ENCODE assay signal across 9 cellular contexts in the genomic region with DNA sequence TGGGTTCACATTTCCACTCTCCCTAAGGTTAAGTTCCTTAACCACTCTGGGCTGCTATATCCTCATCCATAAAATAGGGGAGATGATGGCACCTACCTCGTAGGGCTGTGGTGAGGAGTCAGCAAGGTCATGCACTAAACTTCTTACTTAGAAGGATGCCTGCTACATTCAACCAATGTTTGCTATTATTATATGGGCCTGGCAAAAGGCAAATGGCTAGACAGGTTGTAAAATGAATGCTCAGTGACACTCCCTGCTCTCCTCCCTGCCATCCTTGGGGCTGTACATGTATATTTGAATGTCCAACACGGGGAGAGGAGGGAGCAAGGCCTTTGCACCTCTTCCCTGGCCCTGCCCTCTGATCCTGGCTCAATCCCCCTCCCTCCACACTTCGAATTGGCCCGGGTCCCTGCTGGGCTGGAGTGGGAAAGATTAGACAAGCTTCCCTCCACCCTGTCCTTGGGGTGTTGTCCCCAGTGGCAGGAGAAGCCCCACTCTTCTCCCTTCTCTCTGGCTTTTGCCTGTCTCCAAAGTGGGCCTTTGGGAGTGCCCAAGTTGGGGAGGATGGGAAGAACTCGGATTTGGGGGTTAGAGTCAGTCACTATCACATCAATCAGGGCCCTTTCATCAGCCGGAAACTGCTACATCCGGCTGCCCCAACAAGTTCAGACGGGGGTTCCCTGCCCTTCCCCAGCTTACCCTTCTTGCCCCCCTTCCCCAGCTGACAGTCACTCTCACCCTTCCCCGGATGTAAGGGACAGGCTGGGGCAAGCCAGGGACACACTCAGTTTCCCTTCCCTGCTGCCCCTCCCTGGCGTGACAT. TPM values are rescaled to one million over a fixed set of nuclear protein-coding genes. Genes with fewer than 3 reads are reported as not detected.
A peak's percentile ranks its signal among the peaks of the same experiment; 100 is the strongest.
DNase-seq lines count a peak whose midpoint lies in the region; ATAC-seq and TF ChIP-seq lines count a peak whose summit lies in the region.
"Had no signal": no experiment of that assay in that cellular context is flagged by ENCODE, and none has a peak within 500 bp of the region (broad histone marks: within the 10 kb centered on the region; RNA-seq: fewer than 3 reads in every experiment).

No MANE protein-coding gene starts in this region.

- TF ChIP-seq EP300 in SK-N-SH (IDR thresholded peaks at IDR 0.05; ENCODE audit: borderline replicate concordance in 1 of 2, low read depth in 1 of 2, low read length in 1 of 2) = no peak

- no peaks in the 10 kb centered on the region for H3K9me2 ChIP-seq in SK-N-SH

- no peaks in the 10 kb centered on the region for H3K79me2 ChIP-seq in SK-N-SH (ENCODE audit: insufficient read depth)

- TF ChIP-seq CTCF in SK-N-SH (IDR thresholded peaks at IDR 0.05) = no peak

- no peak overlapping the region for H3K4me2 ChIP-seq in SK-N-SH

- no peak overlapping the region for H3K4me3 ChIP-seq in SK-N-SH (ENCODE audit: low read depth in 2 of 2, low read length in 1 of 2)

- peak; percentile 47 for DNase-seq in activated naive CD4-positive, alpha-beta T cell treated with anti-CD3 and anti-CD28 coated beads, Interleukin-2, amount 50 U/mL, for 16 hours
- DNase-seq in stimulated activated CD4-positive, alpha-beta T cell treated with anti-CD3 and anti-CD28 coated beads, Interleukin-4, amount 100 ng/mL, for 24 hours = peak; percentile 44
- DNase-seq in NCI-H2107 (lab: John Stamatoyannopoulos, UW) (no peak), DMS153 treated with DMSO at 0.1 percent for 48 hours (lab: John Stamatoyannopoulos, UW; ENCODE audit: unreplicated experiment) (no peak), dedifferentiated amniotic fluid mesenchymal stem cell (ENCODE audit: extremely low spot score) (no peak), SK-N-SH (no peak)
- DNase-seq: Kasumi-1 had no signal

- no peak overlapping the region for H2AFZ ChIP-seq in SK-N-SH (ENCODE audit: low read depth)

- no peaks in the 10 kb centered on the region for H4K20me1 ChIP-seq in SK-N-SH (ENCODE audit: insufficient read depth)

- H3K27ac ChIP-seq in SK-N-SH (ENCODE audit: low read depth in 2 of 2, low read length in 1 of 2) = no peak overlapping the region

- no peaks in the 10 kb centered on the region for H3K27me3 ChIP-seq in SK-N-SH (ENCODE audit: insufficient read depth)

- H3K9ac ChIP-seq in SK-N-SH = no peak overlapping the region

- CTCF ChIA-PET in SK-N-SH (lab: Yijun Ruan, JAX) = interaction anchor here (0.8 to 2.7 kb wide), 4 partner anchors 8 to 346 kb away, joined by 3 to 8 read pairs (median 4); a partner anchor contains a TSS

- H3K9me3 ChIP-seq in SK-N-SH = peaks cover 12% of the 10 kb centered on the region

- no peaks in the 10 kb centered on the region for H3K36me3 ChIP-seq in SK-N-SH (replicated peaks in 1 of 2; ENCODE audit: control insufficient read depth in 1 of 2, insufficient read depth in 2 of 2, low read length in 1 of 2)

- no peaks in the 10 kb centered on the region for H3F3A ChIP-seq in SK-N-SH (replicated peaks; ENCODE audit: insufficient read depth)

- no peak for TF ChIP-seq RAD21 in SK-N-SH (IDR thresholded peaks at IDR 0.05; ENCODE audit: low read length)

- 48% methylated on average over 8 of the region's 10 CpGs for WGBS in SK-N-SH (ENCODE audit: low lambda C conversion rate)

- POLR2A ChIA-PET in SK-N-SH (lab: Yijun Ruan, JAX) = no interaction called here

- no peaks in the 10 kb centered on the region; a peak in 1 of 4 replicates for H3K4me1 ChIP-seq in SK-N-SH (ENCODE audit: control insufficient read depth in 1 of 2, insufficient read depth in 2 of 2, low read depth in 1 of 2, low read length in 1 of 2)

- ATAC-seq in GM19438 (IDR thresholded peaks at IDR 0.05; ENCODE audit: low read depth, unreplicated experiment) = peak; percentile 82
- peak; percentile 53 for ATAC-seq in HG03565 (IDR thresholded peaks at IDR 0.05; ENCODE audit: unreplicated experiment)

TF ChIP-seq in SK-N-SH, 30 proteins besides CTCF, POLR2A, EP300 and RAD21:
- no peak for TF ChIP-seq GATA2 (CRISPR knock-in tag; IDR thresholded peaks at IDR 0.05)
- TF ChIP-seq TCF12 (IDR thresholded peaks at IDR 0.05) = no peak
- TF ChIP-seq EZH2phosphoT487 (IDR thresholded peaks at IDR 0.05; ENCODE audit: borderline replicate concordance, low read depth) = no peak
- TF ChIP-seq TEAD4 (IDR thresholded peaks at IDR 0.05; ENCODE audit: borderline replicate concordance, insufficient read depth) = no peak
- TF ChIP-seq MEF2A (IDR thresholded peaks at IDR 0.05; ENCODE audit: borderline replicate concordance, low read depth) = no peak
- TF ChIP-seq RCOR1 (IDR thresholded peaks at IDR 0.05; ENCODE audit: low read length) = no peak
- TF ChIP-seq, protein P1, sequence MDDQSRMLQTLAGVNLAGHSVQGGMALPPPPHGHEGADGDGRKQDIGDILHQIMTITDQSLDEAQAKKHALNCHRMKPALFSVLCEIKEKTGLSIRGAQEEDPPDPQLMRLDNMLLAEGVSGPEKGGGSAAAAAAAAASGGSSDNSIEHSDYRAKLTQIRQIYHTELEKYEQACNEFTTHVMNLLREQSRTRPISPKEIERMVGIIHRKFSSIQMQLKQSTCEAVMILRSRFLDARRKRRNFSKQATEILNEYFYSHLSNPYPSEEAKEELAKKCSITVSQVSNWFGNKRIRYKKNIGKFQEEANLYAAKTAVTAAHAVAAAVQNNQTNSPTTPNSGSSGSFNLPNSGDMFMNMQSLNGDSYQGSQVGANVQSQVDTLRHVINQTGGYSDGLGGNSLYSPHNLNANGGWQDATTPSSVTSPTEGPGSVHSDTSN (IDR thresholded peaks at IDR 0.05) = no peak
- no peak for TF ChIP-seq RFX5 (IDR thresholded peaks at IDR 0.05; ENCODE audit: low read length)
- TF ChIP-seq, protein P2, sequence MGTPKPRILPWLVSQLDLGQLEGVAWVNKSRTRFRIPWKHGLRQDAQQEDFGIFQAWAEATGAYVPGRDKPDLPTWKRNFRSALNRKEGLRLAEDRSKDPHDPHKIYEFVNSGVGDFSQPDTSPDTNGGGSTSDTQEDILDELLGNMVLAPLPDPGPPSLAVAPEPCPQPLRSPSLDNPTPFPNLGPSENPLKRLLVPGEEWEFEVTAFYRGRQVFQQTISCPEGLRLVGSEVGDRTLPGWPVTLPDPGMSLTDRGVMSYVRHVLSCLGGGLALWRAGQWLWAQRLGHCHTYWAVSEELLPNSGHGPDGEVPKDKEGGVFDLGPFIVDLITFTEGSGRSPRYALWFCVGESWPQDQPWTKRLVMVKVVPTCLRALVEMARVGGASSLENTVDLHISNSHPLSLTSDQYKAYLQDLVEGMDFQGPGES (IDR thresholded peaks at IDR 0.05; ENCODE audit: low read depth, low read length) = no peak
- TF ChIP-seq FOSL2 (IDR thresholded peaks at IDR 0.05; ENCODE audit: borderline replicate concordance, low read depth) = no peak
- no peak for TF ChIP-seq NRF1 (IDR thresholded peaks at IDR 0.05; ENCODE audit: low read depth, low read length)
- no peak for TF ChIP-seq GABPA (IDR thresholded peaks at IDR 0.05; ENCODE audit: low read depth)
- TF ChIP-seq, protein P3, sequence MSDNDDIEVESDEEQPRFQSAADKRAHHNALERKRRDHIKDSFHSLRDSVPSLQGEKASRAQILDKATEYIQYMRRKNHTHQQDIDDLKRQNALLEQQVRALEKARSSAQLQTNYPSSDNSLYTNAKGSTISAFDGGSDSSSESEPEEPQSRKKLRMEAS (IDR thresholded peaks at IDR 0.05; ENCODE audit: low read depth) = no peak

RNA-seq across cellular contexts. Expression of a gene that starts 36.3 kb away (rescaled TPM):
- 81.0 and 130 TPM in 2 replicates for polyA plus RNA-seq in SK-N-SH (2012; rRNA removed)
- 42.6 and 66.6 TPM in 2 replicates for polyA plus RNA-seq in SK-N-SH (2012; cell fraction: cytosol; rRNA removed)
- polyA plus RNA-seq in SK-N-SH (2012; cell fraction: nucleus; rRNA removed) = 412 and 501 TPM in 2 replicates

RNA-seq across cellular contexts. Expression of a gene that starts 46.1 kb away (rescaled TPM):
- polyA plus RNA-seq in SK-N-SH (2012; rRNA removed) = 56.9 and 57.0 TPM in 2 replicates
- polyA plus RNA-seq in SK-N-SH (2012; cell fraction: cytosol; rRNA removed) = 31.9 and 44.3 TPM in 2 replicates
- polyA plus RNA-seq in SK-N-SH (2012; cell fraction: nucleus; rRNA removed) = 33.1 and 37.4 TPM in 2 replicates

Comparison
In these comparisons a context has a peak if more than half of its experiments do, and no peak if none do; other contexts are left out.
1. DNase-seq: peak in activated naive CD4-positive, alpha-beta T cell treated with anti-CD3 and anti-CD28 coated beads, Interleukin-2, amount 50 U/mL, for 16 hours (single experiment) and stimulated activated CD4-positive, alpha-beta T cell treated with anti-CD3 and anti-CD28 coated beads, Interleukin-4, amount 100 ng/mL, for 24 hours (single experiment); none in NCI-H2107 (single experiment), DMS153 treated with DMSO at 0.1 percent for 48 hours (single experiment), dedifferentiated amniotic fluid mesenchymal stem cell (single experiment) and SK-N-SH (single experiment).